ENCODE assay signal across 28 cellular contexts in the genomic region with DNA sequence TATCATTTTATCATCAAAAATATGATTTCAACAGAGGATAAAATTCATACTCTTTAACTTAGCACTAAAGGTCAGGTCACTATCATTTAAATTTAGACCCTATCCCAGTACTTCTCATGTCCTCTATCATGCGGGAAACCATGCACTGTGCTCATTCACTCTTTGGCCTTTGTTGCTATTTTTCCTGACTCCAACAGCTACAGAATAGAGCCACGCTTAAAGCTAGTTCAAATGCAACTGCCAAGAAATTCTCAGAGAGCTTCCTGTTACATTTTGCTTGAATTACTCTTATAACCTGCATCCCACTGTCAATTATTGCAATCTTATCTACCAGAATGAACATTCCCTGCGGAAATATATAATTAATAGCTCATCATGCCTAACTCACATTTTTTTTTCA. TPM values are rescaled to one million over a fixed set of nuclear protein-coding genes. Genes with fewer than 3 reads are reported as not detected.
DNase-seq lines count a peak whose midpoint lies in the region; ATAC-seq, FAIRE-seq and TF ChIP-seq lines count a peak whose summit lies in the region.
"Had no signal": no experiment of that assay in that cellular context is flagged by ENCODE, and none has a peak within 500 bp of the region (broad histone marks: within the 10 kb centered on the region; RNA-seq: fewer than 3 reads in every experiment).

No MANE protein-coding gene starts in this region.

- TF ChIP-seq CTCF in SK-N-SH (IDR thresholded peaks at IDR 0.05) (no peak), choroid plexus epithelial cell (conservative IDR thresholded peaks at IDR 0.05; ENCODE audit: low read depth, low read length) (no peak), osteoblast (IDR thresholded peaks at IDR 0.05; ENCODE audit: extremely low read depth, low read depth, low read length) (no peak), kidney (IDR thresholded peaks at IDR 0.05; ENCODE audit: borderline replicate concordance, extremely low read depth, insufficient read depth) (no peak), left ventricle myocardium inferior (IDR thresholded peaks at IDR 0.05; ENCODE audit: borderline replicate concordance) (no peak)

- no peak for FAIRE-seq in kidney (lab: Jason Lieb, UNC)
- FAIRE-seq: GM12892, GM19239 had no signal

- H3K4me3 ChIP-seq in SK-N-SH (ENCODE audit: low read depth in 2 of 2, low read length in 1 of 2) = no peak overlapping the region
- H3K4me3 ChIP-seq in choroid plexus epithelial cell (ENCODE audit: low read depth, low read length) = no peak overlapping the region
- H3K4me3 ChIP-seq in osteoblast (ENCODE audit: insufficient read depth, low read length) = no peak overlapping the region
- no peak overlapping the region for H3K4me3 ChIP-seq in kidney (ENCODE audit: low read length in 2 of 2)
- H3K4me3 ChIP-seq in left ventricle myocardium inferior = no peak overlapping the region
- H3K4me3 ChIP-seq: BLaER1, HAP-1, SJCRH30 had no signal

- no peaks in the 10 kb centered on the region for H3K27me3 ChIP-seq in SK-N-SH (ENCODE audit: insufficient read depth)
- no peaks in the 10 kb centered on the region for H3K27me3 ChIP-seq in osteoblast (ENCODE audit: insufficient read depth, low read length)
- no peaks in the 10 kb centered on the region for H3K27me3 ChIP-seq in left ventricle myocardium inferior (ENCODE audit: low read depth)
- H3K27me3 ChIP-seq: BLaER1, SJCRH30 had no signal

- H3K4me2 ChIP-seq in SK-N-SH (no peak overlapping the region), osteoblast (ENCODE audit: insufficient read depth, low read length) (no peak overlapping the region)
- H3K4me2 ChIP-seq: BLaER1 had no signal

- no peak overlapping the region for H2AFZ ChIP-seq in SK-N-SH (ENCODE audit: low read depth)
- peak overlapping the region; percentile 24 for H2AFZ ChIP-seq in osteoblast (ENCODE audit: low read length)

- ATAC-seq in SK-N-SH treated with all-trans-retinoic acid at 6 μM for 48 hours (no peak; the same call in 2 of the 3 replicates), GM18498 (IDR thresholded peaks at IDR 0.05; ENCODE audit: unreplicated experiment) (no peak)
- ATAC-seq: PC-3, Right ventricle myocardium inferior had no signal

- H3K9ac ChIP-seq in SK-N-SH (no peak overlapping the region), kidney (ENCODE audit: low read length in 2 of 2) (no peak overlapping the region)
- H3K9ac ChIP-seq: BLaER1 had no signal

- H3K27ac ChIP-seq in SK-N-SH (ENCODE audit: low read depth in 2 of 2, low read length in 1 of 2) (no peak overlapping the region), osteoblast (ENCODE audit: low read depth, low read length) (no peak overlapping the region), kidney (ENCODE audit: low read depth in 2 of 2, low read length in 2 of 2) (no peak overlapping the region), left ventricle myocardium inferior (replicated peaks) (no peak overlapping the region)
- H3K27ac ChIP-seq: BLaER1, SJCRH30 had no signal

- POLR2A ChIA-PET in SK-N-SH (lab: Yijun Ruan, JAX) = no interaction called here

- no peak for TF ChIP-seq EP300 in SK-N-SH (IDR thresholded peaks at IDR 0.05; ENCODE audit: borderline replicate concordance in 1 of 2, low read depth in 1 of 2, low read length in 1 of 2)

- H3K9me3 ChIP-seq in SK-N-SH = no peaks in the 10 kb centered on the region
- no peaks in the 10 kb centered on the region for H3K9me3 ChIP-seq in osteoblast (ENCODE audit: low read depth, low read length)
- H3K9me3 ChIP-seq in kidney (ENCODE audit: control insufficient read depth in 1 of 2, low read length in 2 of 2) = no peaks in the 10 kb centered on the region
- no peaks in the 10 kb centered on the region for H3K9me3 ChIP-seq in left ventricle myocardium inferior (replicated peaks)
- H3K9me3 ChIP-seq: BLaER1, HAP-1, SJCRH30 had no signal

- peaks cover 0 to 22% of the 10 kb centered on the region in 2 experiments; a peak in 2 of 4 replicates for H3K4me1 ChIP-seq in SK-N-SH (ENCODE audit: control insufficient read depth in 1 of 2, insufficient read depth in 2 of 2, low read depth in 1 of 2, low read length in 1 of 2)
- H3K4me1 ChIP-seq in osteoblast (ENCODE audit: insufficient read depth, low read length) = no peaks in the 10 kb centered on the region
- no peaks in the 10 kb centered on the region for H3K4me1 ChIP-seq in kidney (ENCODE audit: control insufficient read depth in 1 of 2, insufficient read depth in 1 of 2, low read depth in 1 of 2, low read length in 2 of 2)
- no peaks in the 10 kb centered on the region for H3K4me1 ChIP-seq in left ventricle myocardium inferior
- H3K4me1 ChIP-seq: BLaER1, HAP-1, SJCRH30 had no signal

- CTCF ChIA-PET in SK-N-SH (lab: Yijun Ruan, JAX) = interaction anchor here (0.9 to 1.2 kb wide), 2 partner anchors 12 to 159 kb away, joined by 3 to 4 read pairs; no protein-coding TSS in a partner anchor

- WGBS in SK-N-SH (ENCODE audit: low lambda C conversion rate) = 87% methylated on average over 3 of the region's 3 CpGs

- TF ChIP-seq RAD21 in SK-N-SH (IDR thresholded peaks at IDR 0.05; ENCODE audit: low read length) = no peak

- peaks cover 3% of the 10 kb centered on the region for H3F3A ChIP-seq in SK-N-SH (replicated peaks; ENCODE audit: insufficient read depth)

- peaks cover 7% of the 10 kb centered on the region; the same call in 1 of the 2 replicates for H3K79me2 ChIP-seq in SK-N-SH (ENCODE audit: insufficient read depth)
- no peaks in the 10 kb centered on the region for H3K79me2 ChIP-seq in osteoblast (ENCODE audit: insufficient read depth, low read length)

- no peaks in the 10 kb centered on the region for H4K20me1 ChIP-seq in SK-N-SH (ENCODE audit: insufficient read depth)
- H4K20me1 ChIP-seq in osteoblast (ENCODE audit: insufficient read depth, low read length) = no peaks in the 10 kb centered on the region
- H4K20me1 ChIP-seq: BLaER1 had no signal

- DNase-seq in SK-N-SH (no peak), choroid plexus epithelial cell (ENCODE audit: low read depth) (peak; percentile 42), iPS-NIHi11 (ENCODE audit: low spot score) (peak; percentile 14), osteoblast (ENCODE audit: insufficient read length, low spot score, missing footprints) (no peak), kidney (no peak), left ventricle myocardium inferior (no peak)
- DNase-seq: 8988T; CD4-positive, CD25-positive, alpha-beta regulatory T cell; DMS153; DND-41; HFFc6; Kasumi-1; NCI-H1092 treated with DMSO at 0.1 percent for 48 hours; NCI-H1436 treated with DMSO at 0.1 percent for 48 hours; NCI-H187 treated with DMSO at 0.1 percent for 48 hours; NCI-H446 treated with DMSO at 0.1 percent for 48 hours; NCI-H748 treated with DMSO at 0.1 percent for 48 hours; NK-92 treated with Interleukin-12 subunit alpha and Interleukin-12 subunit beta, amount 100 ng/mL, for 24 hours; PC-3; SJCRH30; T-helper 1 cell had no signal

- H3K9me2 ChIP-seq in SK-N-SH = no peaks in the 10 kb centered on the region

- intact Hi-C loops in kidney (cut with DNase I) (no loop called here), left ventricle myocardium inferior (cut with micrococcal nuclease) (no loop called here)

- H3K36me3 ChIP-seq in SK-N-SH (replicated peaks in 1 of 2; ENCODE audit: control insufficient read depth in 1 of 2, insufficient read depth in 2 of 2, low read length in 1 of 2) = no peaks in the 10 kb centered on the region
- H3K36me3 ChIP-seq in osteoblast (ENCODE audit: insufficient read depth, low read length) = no peaks in the 10 kb centered on the region
- H3K36me3 ChIP-seq in kidney (ENCODE audit: control insufficient read depth in 1 of 2, insufficient read depth in 2 of 2, low read length in 2 of 2) = no peaks in the 10 kb centered on the region
- no peaks in the 10 kb centered on the region for H3K36me3 ChIP-seq in left ventricle myocardium inferior
- H3K36me3 ChIP-seq: BLaER1, HAP-1 had no signal

TF ChIP-seq in SK-N-SH treated with all-trans-retinoic acid at 6 μM for 48 hours, 23 proteins besides CTCF, POLR2A, EP300 and RAD21 (continues in another document):
- TF ChIP-seq SNAI2 (CRISPR knock-in tag; IDR thresholded peaks at IDR 0.05) (no peak), ISL1 (CRISPR knock-in tag; IDR thresholded peaks at IDR 0.05) (peak; percentile 17; the same call in 1 of the 2 replicates), ARNTL (CRISPR knock-in tag; IDR thresholded peaks at IDR 0.05; ENCODE audit: borderline replicate concordance, low read depth) (no peak)
- TF ChIP-seq, protein P1, sequence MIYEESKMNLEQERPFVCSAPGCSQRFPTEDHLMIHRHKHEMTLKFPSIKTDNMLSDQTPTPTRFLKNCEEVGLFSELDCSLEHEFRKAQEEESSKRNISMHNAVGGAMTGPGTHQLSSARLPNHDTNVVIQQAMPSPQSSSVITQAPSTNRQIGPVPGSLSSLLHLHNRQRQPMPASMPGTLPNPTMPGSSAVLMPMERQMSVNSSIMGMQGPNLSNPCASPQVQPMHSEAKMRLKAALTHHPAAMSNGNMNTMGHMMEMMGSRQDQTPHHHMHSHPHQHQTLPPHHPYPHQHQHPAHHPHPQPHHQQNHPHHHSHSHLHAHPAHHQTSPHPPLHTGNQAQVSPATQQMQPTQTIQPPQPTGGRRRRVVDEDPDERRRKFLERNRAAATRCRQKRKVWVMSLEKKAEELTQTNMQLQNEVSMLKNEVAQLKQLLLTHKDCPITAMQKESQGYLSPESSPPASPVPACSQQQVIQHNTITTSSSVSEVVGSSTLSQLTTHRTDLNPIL (CRISPR knock-in tag; IDR thresholded peaks at IDR 0.05; ENCODE audit: low read depth) = no peak

TF ChIP-seq in SK-N-SH, 30 proteins besides CTCF, POLR2A, EP300 and RAD21 (continues in another document):
- no peak for TF ChIP-seq ELF1 (IDR thresholded peaks at IDR 0.05)
- TF ChIP-seq NRF1 (IDR thresholded peaks at IDR 0.05; ENCODE audit: low read depth, low read length) = no peak
- TF ChIP-seq, protein P2, sequence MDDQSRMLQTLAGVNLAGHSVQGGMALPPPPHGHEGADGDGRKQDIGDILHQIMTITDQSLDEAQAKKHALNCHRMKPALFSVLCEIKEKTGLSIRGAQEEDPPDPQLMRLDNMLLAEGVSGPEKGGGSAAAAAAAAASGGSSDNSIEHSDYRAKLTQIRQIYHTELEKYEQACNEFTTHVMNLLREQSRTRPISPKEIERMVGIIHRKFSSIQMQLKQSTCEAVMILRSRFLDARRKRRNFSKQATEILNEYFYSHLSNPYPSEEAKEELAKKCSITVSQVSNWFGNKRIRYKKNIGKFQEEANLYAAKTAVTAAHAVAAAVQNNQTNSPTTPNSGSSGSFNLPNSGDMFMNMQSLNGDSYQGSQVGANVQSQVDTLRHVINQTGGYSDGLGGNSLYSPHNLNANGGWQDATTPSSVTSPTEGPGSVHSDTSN (IDR thresholded peaks at IDR 0.05) = no peak
- no peak for TF ChIP-seq CHD2 (IDR thresholded peaks at IDR 0.05; ENCODE audit: low read length, partially characterized antibody)
- no peak for TF ChIP-seq RCOR1 (IDR thresholded peaks at IDR 0.05; ENCODE audit: low read length)
- TF ChIP-seq SMC3 (IDR thresholded peaks at IDR 0.05; ENCODE audit: low read depth, low read length) = no peak
- no peak for TF ChIP-seq RFX5 (IDR thresholded peaks at IDR 0.05; ENCODE audit: low read length)
- TF ChIP-seq YY1 (IDR thresholded peaks at IDR 0.05; ENCODE audit: low read depth) = no peak

RNA-seq across cellular contexts. Expression of a gene that starts 58.3 kb away (rescaled TPM):
- polyA plus RNA-seq in SK-N-SH (2012; rRNA removed) (15.9 and 16.5 TPM in 2 replicates), kidney (ENCODE audit: insufficient read depth, low read depth, low replicate concordance) (0.34 TPM)
- 19.7 and 22.3 TPM in 2 replicates for polyA plus RNA-seq in SK-N-SH (2012; cell fraction: cytosol; rRNA removed)
- polyA plus RNA-seq in SK-N-SH (2012; cell fraction: nucleus; rRNA removed) = 9.0 and 20.4 TPM in 2 replicates
- total RNA-seq in osteoblast (2.5 and 35.1 TPM in 2 replicates), kidney (10.7 TPM), left ventricle myocardium inferior (1.9 TPM)
- total RNA-seq: CD4-positive, CD25-positive, alpha-beta regulatory T cell had no signal
- polyA plus RNA-seq: CD4-positive, CD25-positive, alpha-beta regulatory T cell had no signal

Comparison
In these comparisons a context has a peak if more than half of its experiments do, and no peak if none do; other contexts are left out.
1. DNase-seq: peak in choroid plexus epithelial cell (single experiment) and iPS-NIHi11 (single experiment); none in SK-N-SH (single experiment), osteoblast (single experiment), kidney (single experiment) and left ventricle myocardium inferior (single experiment).